ENCODE assay signal across 10 cellular contexts in genomic region chr2:52976132-52976949, GRCh38.
DNase-seq lines count a peak whose midpoint lies in the region; ATAC-seq and TF ChIP-seq lines count a peak whose summit lies in the region.
"Had no signal": no experiment of that assay in that cellular context is flagged by ENCODE, and none has a peak within 500 bp of the region (broad histone marks: within the 10 kb centered on the region; RNA-seq: fewer than 3 reads in every experiment).

No MANE protein-coding gene starts in this region.

- H3K9me2 ChIP-seq in Loucy (replicated peaks; ENCODE audit: low read depth, low read length), result no peaks in the 10 kb centered on the region

- no peaks in the 10 kb centered on the region for H3K9me3 ChIP-seq in Loucy (ENCODE audit: insufficient read depth, low read depth, low read length)
- H3K9me3 ChIP-seq: BLaER1 treated with 17β-estradiol and CSF1 and Interleukin-3, amounts not matched to agents 10 nM and 100 nM; Peyer's patch had no signal

- H3K4me1 ChIP-seq in Loucy (ENCODE audit: insufficient read depth, low read length, poor library complexity, severe bottlenecking), result no peaks in the 10 kb centered on the region
- H3K4me1 ChIP-seq: Peyer's patch had no signal

- TF ChIP-seq CTCF in Loucy (conservative IDR thresholded peaks at IDR 0.05; ENCODE audit: low read length), result peak; percentile 46

- DNase-seq in NCI-H1417 (lab: John Stamatoyannopoulos, UW), result peak; percentile 24 to 53 (median 24)
- DNase-seq in NCI-H1417 treated with DMSO at 0.1 percent for 48 hours (lab: John Stamatoyannopoulos, UW), result no peak
- peak; percentile 36 for DNase-seq in cerebellar cortex (ENCODE audit: low spot score)
- peak; percentile 8 for DNase-seq in renal cortical epithelial cell (ENCODE audit: low read depth)
- DNase-seq in NCI-H1092 treated with DMSO at 0.1 percent for 48 hours (lab: John Stamatoyannopoulos, UW), result no peak
- no peak for DNase-seq in NCI-H2227 treated with DMSO at 0.1 percent for 48 hours (lab: John Stamatoyannopoulos, UW)
- DNase-seq: Peyer's patch had no signal

- H2AFZ ChIP-seq in Loucy (ENCODE audit: low read length), result no peak overlapping the region

- no peak overlapping the region for H3K4me2 ChIP-seq in Loucy (ENCODE audit: low read depth, low read length, poor library complexity, severe bottlenecking)
- H3K4me2 ChIP-seq: BLaER1 treated with 17β-estradiol and CSF1 and Interleukin-3, amounts not matched to agents 10 nM and 100 nM had no signal

- no peak for ATAC-seq in GM19324 (IDR thresholded peaks at IDR 0.05; ENCODE audit: low FRiP score, unreplicated experiment)

- no peak overlapping the region for H3K4me3 ChIP-seq in Loucy (ENCODE audit: low read length, poor library complexity, severe bottlenecking)
- H3K4me3 ChIP-seq: BLaER1 treated with 17β-estradiol and CSF1 and Interleukin-3, amounts not matched to agents 10 nM and 100 nM; Peyer's patch had no signal

- H3K9ac ChIP-seq in Loucy (ENCODE audit: low read depth, low read length, poor library complexity, severe bottlenecking), result no peak overlapping the region
- H3K9ac ChIP-seq: BLaER1 treated with 17β-estradiol and CSF1 and Interleukin-3, amounts not matched to agents 10 nM and 100 nM had no signal

- no peaks in the 10 kb centered on the region for H4K20me1 ChIP-seq in Loucy (ENCODE audit: insufficient read depth, low read length, poor library complexity, severe bottlenecking)
- H4K20me1 ChIP-seq: BLaER1 treated with 17β-estradiol and CSF1 and Interleukin-3, amounts not matched to agents 10 nM and 100 nM had no signal

- no peaks in the 10 kb centered on the region for H3K36me3 ChIP-seq in Loucy (ENCODE audit: insufficient read depth, low read length)
- H3K36me3 ChIP-seq: BLaER1 treated with 17β-estradiol and CSF1 and Interleukin-3, amounts not matched to agents 10 nM and 100 nM; Peyer's patch had no signal

- no peaks in the 10 kb centered on the region for H3K79me2 ChIP-seq in Loucy (ENCODE audit: insufficient read depth, low read length)

- H3F3A ChIP-seq in Loucy (ENCODE audit: low read depth), result no peaks in the 10 kb centered on the region

- H3K27me3 ChIP-seq in Loucy (ENCODE audit: insufficient read depth, low read length, poor library complexity, severe bottlenecking), result no peaks in the 10 kb centered on the region
- H3K27me3 ChIP-seq: BLaER1 treated with 17β-estradiol and CSF1 and Interleukin-3, amounts not matched to agents 10 nM and 100 nM; Peyer's patch had no signal

Comparison
In these comparisons a context has a peak if more than half of its experiments do, and no peak if none do; other contexts are left out.
1. DNase-seq: peak in NCI-H1417 (3 of 3), cerebellar cortex (single experiment) and renal cortical epithelial cell (single experiment); none in NCI-H1417 treated with DMSO at 0.1 percent for 48 hours (single experiment), NCI-H1092 treated with DMSO at 0.1 percent for 48 hours (single experiment) and NCI-H2227 treated with DMSO at 0.1 percent for 48 hours (single experiment).